Comparison of ENCODE assay signal across 20 cellular contexts in the genomic region with DNA sequence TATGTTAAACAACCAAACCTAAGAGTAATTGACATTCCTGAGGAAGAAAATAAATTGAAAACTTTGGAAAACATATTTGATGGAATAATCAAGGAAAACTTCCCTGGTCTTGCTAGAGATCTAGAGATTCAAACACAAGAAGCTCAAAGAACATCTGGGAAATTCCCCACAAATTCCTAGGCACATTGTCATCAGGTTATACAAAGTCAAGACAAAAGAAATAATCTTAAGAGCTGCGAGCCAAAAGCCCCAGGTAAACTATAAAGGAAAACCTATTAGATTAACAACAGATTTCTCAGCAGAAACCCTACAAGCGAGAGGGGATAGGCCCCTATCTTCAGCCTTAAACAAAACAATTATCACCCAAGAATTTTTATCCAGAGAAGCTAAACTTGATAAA.
DNase-seq lines count a peak whose midpoint lies in the region; ATAC-seq, FAIRE-seq and TF ChIP-seq lines count a peak whose summit lies in the region.
"Had no signal": no experiment of that assay in that cellular context is flagged by ENCODE, and none has a peak within 500 bp of the region (broad histone marks: within the 10 kb centered on the region; RNA-seq: fewer than 3 reads in every experiment).

No MANE protein-coding gene starts in this region.

- POLR2A ChIA-PET in MCF 10A (lab: Yijun Ruan, JAX) (interaction anchor here (0.7 kb wide), 1 partner anchor 10 kb away, joined by 4 read pairs; no protein-coding TSS in a partner anchor), H1 (lab: Charles Lee; ENCODE audit: partially characterized antibody) (no interaction called here)

- DNase-seq in MCF 10A (ENCODE audit: unreplicated experiment) = peak; percentile 3
- no peak for DNase-seq in breast epithelium (ENCODE audit: low spot score in 2 of 2)
- DNase-seq in H1 (ENCODE audit: low read depth in 1 of 2, low spot score in 2 of 2) = peak in 1 of 2 experiments; percentile 25
- peak; percentile 79 for DNase-seq in mesendoderm
- no peak for DNase-seq in HAP-1 (ENCODE audit: low spot score in 2 of 2)
- DNase-seq in NCI-H345 (lab: John Stamatoyannopoulos, UW) = no peak
- DNase-seq: AML-193; Calu3; CD4-positive, alpha-beta memory T cell; DMS79 treated with DMSO at 0.1 percent for 48 hours; GM23248; HCEC 1CT; KG1 had no signal

- H3K79me1 ChIP-seq in H1 (ENCODE audit: low read depth, low read length) = no peaks in the 10 kb centered on the region
- no peaks in the 10 kb centered on the region for H3K79me1 ChIP-seq in mesendoderm (ENCODE audit: low read length)

- H3K27me3 ChIP-seq in breast epithelium (no peaks in the 10 kb centered on the region), H1 (replicated peaks in 1 of 4; ENCODE audit: control insufficient read depth in 3 of 4, extremely low read depth in 1 of 4, insufficient read depth in 3 of 4, low read length in 3 of 4) (no peaks in the 10 kb centered on the region), mesendoderm (ENCODE audit: insufficient read depth, low read length, poor library complexity) (no peaks in the 10 kb centered on the region), HAP-1 (ENCODE audit: low read depth) (no peaks in the 10 kb centered on the region)

- H3K4ac ChIP-seq in H1 (replicated peaks; ENCODE audit: insufficient read length, low read depth, low read length) = no peak overlapping the region
- H3K4ac ChIP-seq in mesendoderm (ENCODE audit: low read depth, low read length) = no peak overlapping the region

- H3K27ac ChIP-seq in breast epithelium = no peak overlapping the region
- H3K27ac ChIP-seq in H1 (ENCODE audit: low read depth, low read length) = no peak overlapping the region
- no peak overlapping the region for H3K27ac ChIP-seq in mesendoderm (ENCODE audit: low read depth, low read length)
- H3K27ac ChIP-seq: 22Rv1, A549, C4-2B, GM23248, HL-60 had no signal

- BruUV-seq in MCF 10A (replicated peaks; lab: Mats Ljungman, UMichigan) = no TSS peak

- H2BK20ac ChIP-seq in H1 (ENCODE audit: low read length) = no peak overlapping the region

- TF ChIP-seq RAD21 in H1 (IDR thresholded peaks at IDR 0.05 in 1 of 2, conservative IDR thresholded peaks at IDR 0.05 in 1 of 2; ENCODE audit: low read depth in 2 of 2, low read length in 2 of 2) = no peak

- H3K23ac ChIP-seq in H1 (ENCODE audit: insufficient read length) (no peak overlapping the region), mesendoderm (ENCODE audit: low read length) (no peak overlapping the region)

- no peak overlapping the region for H4K5ac ChIP-seq in H1 (ENCODE audit: insufficient read length, low read depth, low read length)
- H4K5ac ChIP-seq in mesendoderm (ENCODE audit: low read length) = no peak overlapping the region

- no peak overlapping the region for H2BK15ac ChIP-seq in H1 (ENCODE audit: low read length)
- no peak overlapping the region for H2BK15ac ChIP-seq in mesendoderm (replicated peaks; ENCODE audit: low read depth)

- H3K4me1 ChIP-seq in breast epithelium (no peaks in the 10 kb centered on the region), H1 (replicated peaks in 1 of 4; ENCODE audit: control insufficient read depth in 3 of 4, insufficient read depth in 4 of 4, low read length in 3 of 4) (peaks cover 0 to 4% (median under 1%) of the 10 kb centered on the region in 4 experiments; a peak in 2 of 7 replicates), mesendoderm (ENCODE audit: control insufficient read depth, low read depth, low read length) (no peaks in the 10 kb centered on the region), HAP-1 (no peaks in the 10 kb centered on the region)
- H3K4me1 ChIP-seq: A549 had no signal

- H3K27ac Mint-ChIP-seq in MCF 10A (ENCODE audit: low read depth, unreplicated experiment) = no peak overlapping the region

- no peaks in the 10 kb centered on the region for H3K27me3 Mint-ChIP-seq in MCF 10A (ENCODE audit: insufficient read depth, unreplicated experiment)
- H3K27me3 Mint-ChIP-seq: CD4-positive, alpha-beta memory T cell had no signal

- WGBS in H1 (ENCODE audit: extremely low coverage in 1 of 2, insufficient coverage in 1 of 2, insufficient read length in 1 of 2, insufficient replicate concordance in 2 of 2, low coverage in 1 of 2, low lambda C conversion rate in 2 of 2, missing lambda C conversion rate in 1 of 2), 2 experiments = 46% methylated on average over 2 of the region's 2 CpGs; no CpG with 5 or more reads in 1 of the 2 experiments
- no CpG with 5 or more reads among the region's 2 CpGs for WGBS in mesendoderm (ENCODE audit: extremely low coverage, insufficient coverage, low lambda C conversion rate)

- H2AFZ ChIP-seq in H1 (ENCODE audit: low read length) = no peak overlapping the region
- H2AFZ ChIP-seq: GM23248 had no signal

- TF ChIP-seq POLR2A in breast epithelium (IDR thresholded peaks at IDR 0.05) (no peak), H1 (IDR thresholded peaks at IDR 0.05; ENCODE audit: control extremely low read depth in 1 of 2, low read depth in 2 of 2, low read length in 2 of 2) (no peak)

- no peak for FAIRE-seq in H1 (lab: Jason Lieb, UNC)
- FAIRE-seq: A549, GM12878, GM19239 had no signal

- no peak overlapping the region for H2BK120ac ChIP-seq in H1 (replicated peaks; ENCODE audit: low read depth, low read length)
- H2BK120ac ChIP-seq in mesendoderm (ENCODE audit: low read depth, low read length) = no peak overlapping the region

- H3K4me1 Mint-ChIP-seq in MCF 10A (ENCODE audit: insufficient read depth, unreplicated experiment) = peaks cover 15% of the 10 kb centered on the region
- H3K4me1 Mint-ChIP-seq: CD4-positive, alpha-beta memory T cell had no signal

- H3K56ac ChIP-seq in H1 (replicated peaks; ENCODE audit: insufficient read length, low read depth, low read length) (no peak overlapping the region), mesendoderm (ENCODE audit: low read length) (no peak overlapping the region)

- H3K23me2 ChIP-seq in H1 (ENCODE audit: low read depth, low read length) = no peaks in the 10 kb centered on the region

- H3K36me3 Mint-ChIP-seq in MCF 10A (ENCODE audit: insufficient read depth, unreplicated experiment) = no peaks in the 10 kb centered on the region
- H3K36me3 Mint-ChIP-seq: CD4-positive, alpha-beta memory T cell had no signal

- H4K20me1 ChIP-seq in H1 (replicated peaks in 1 of 2; ENCODE audit: control insufficient read depth in 1 of 2, insufficient read depth in 2 of 2, low read length in 2 of 2) = no peaks in the 10 kb centered on the region

- CTCF ChIA-PET in MCF 10A (lab: Yijun Ruan, JAX) (interaction anchor here (0.7 kb wide), 1 partner anchor 739 kb away, joined by 3 read pairs; no protein-coding TSS in a partner anchor), H1 (lab: Charles Lee; ENCODE audit: partially characterized antibody) (interaction anchor here (0.6 to 1.5 kb wide), 3 partner anchors 130 to 766 kb away, joined by 3 to 5 read pairs (median 3); no protein-coding TSS in a partner anchor)

- no peak overlapping the region for H2AK5ac ChIP-seq in H1 (ENCODE audit: low read depth, low read length)
- H2AK5ac ChIP-seq in mesendoderm (ENCODE audit: low read length) = no peak overlapping the region

- no peak overlapping the region for H3K9ac ChIP-seq in H1 (replicated peaks in 1 of 4; ENCODE audit: extremely low read depth in 1 of 4, low read depth in 3 of 4, low read length in 3 of 4)
- no peak overlapping the region for H3K9ac ChIP-seq in mesendoderm (ENCODE audit: low read length)
- H3K9ac ChIP-seq: GM23248 had no signal

- H3K36me3 ChIP-seq in breast epithelium (no peaks in the 10 kb centered on the region), H1 (ENCODE audit: control insufficient read depth in 2 of 4, insufficient read depth in 4 of 4, low read length in 3 of 4) (peaks cover 0 to 2% (median 0%) of the 10 kb centered on the region in 4 experiments; a peak in 1 of 8 replicates), mesendoderm (ENCODE audit: control insufficient read depth, insufficient read depth, low read length) (no peaks in the 10 kb centered on the region), HAP-1 (replicated peaks) (no peaks in the 10 kb centered on the region)

- intact Hi-C loops in MCF 10A (cut with micrococcal nuclease) = no loop called here
- intact Hi-C loops in breast epithelium (cut with DNase I; ENCODE audit: low total_unique reads) = no loop called here

- no peak overlapping the region for H3K4me3 ChIP-seq in breast epithelium
- no peak overlapping the region; a peak in 1 of 8 replicates for H3K4me3 ChIP-seq in H1 (ENCODE audit: extremely low read depth in 1 of 4, insufficient read depth in 2 of 4, low read depth in 3 of 4, low read length in 4 of 4)
- H3K4me3 ChIP-seq in mesendoderm (ENCODE audit: low read length) = no peak overlapping the region
- H3K4me3 ChIP-seq in HAP-1 = no peak overlapping the region
- H3K4me3 ChIP-seq: A549, GM12878, GM23248 had no signal

- H3K4me3 Mint-ChIP-seq in MCF 10A (ENCODE audit: unreplicated experiment) = no peak overlapping the region
- H3K4me3 Mint-ChIP-seq: CD4-positive, alpha-beta memory T cell had no signal

- H3K79me2 ChIP-seq in H1 (ENCODE audit: control insufficient read depth in 1 of 2, insufficient read depth in 2 of 2, low read length in 2 of 2) = no peaks in the 10 kb centered on the region
- no peaks in the 10 kb centered on the region for H3K79me2 ChIP-seq in mesendoderm (ENCODE audit: control insufficient read depth, insufficient read depth, low read length)

- H2BK12ac ChIP-seq in H1 (ENCODE audit: low read depth, low read length) = no peak overlapping the region

- H3K18ac ChIP-seq in H1 (ENCODE audit: extremely low read depth, low read length) (no peak overlapping the region), mesendoderm (ENCODE audit: low read length) (no peak overlapping the region)

- H4K91ac ChIP-seq in H1 (replicated peaks; ENCODE audit: insufficient read length, low read length) = no peak overlapping the region

- H2BK5ac ChIP-seq in H1 (ENCODE audit: low read depth, low read length) (no peak overlapping the region), mesendoderm (ENCODE audit: low read length) (no peak overlapping the region)

- H3K4me2 ChIP-seq in H1 (ENCODE audit: insufficient read depth in 1 of 2, low read depth in 2 of 2, low read length in 2 of 2) (no peak overlapping the region), mesendoderm (ENCODE audit: low read length) (no peak overlapping the region)
- H3K4me2 ChIP-seq: A549 had no signal

- no peak for TF ChIP-seq CTCF in MCF 10A (IDR thresholded peaks at IDR 0.05; ENCODE audit: unreplicated experiment)
- TF ChIP-seq CTCF in breast epithelium (IDR thresholded peaks at IDR 0.05) = no peak
- TF ChIP-seq CTCF in H1 (IDR thresholded peaks at IDR 0.05; ENCODE audit: control extremely low read depth in 1 of 3, insufficient read depth in 1 of 3, low read depth in 1 of 3, low read length in 3 of 3) = no peak

- ATAC-seq in HG03432 (IDR thresholded peaks at IDR 0.05; ENCODE audit: unreplicated experiment) = no peak
- ATAC-seq: A549, GM12878 had no signal

- peaks cover 0 to 13% of the 10 kb centered on the region in 2 donors for H3K9me3 ChIP-seq in breast epithelium
- H3K9me3 ChIP-seq in H1 (ENCODE audit: insufficient read depth in 2 of 2, low read depth in 1 of 2, low read length in 1 of 2) = peaks cover 0 to 11% of the 10 kb centered on the region in 2 experiments; a peak in 1 of 4 replicates
- H3K9me3 ChIP-seq in HAP-1 = no peaks in the 10 kb centered on the region
- H3K9me3 ChIP-seq: A549 had no signal

- peak in 1 of 2 experiments; percentile 61; a peak in 1 of 3 replicates for TF ChIP-seq EP300 in H1 (IDR thresholded peaks at IDR 0.05; ENCODE audit: borderline replicate concordance in 1 of 2, low read depth in 2 of 2, low read length in 2 of 2)

- H3K9me3 Mint-ChIP-seq in MCF 10A (ENCODE audit: unreplicated experiment) = no peaks in the 10 kb centered on the region

- H3K14ac ChIP-seq in H1 (ENCODE audit: insufficient read length) = no peak overlapping the region

- in situ Hi-C loops in HAP-1 (cut with MboI; ENCODE audit: low sequenced_read_pairs) = no loop called here

- no peak overlapping the region for H4K8ac ChIP-seq in H1 (ENCODE audit: extremely low read depth, insufficient read depth, low read length)
- H4K8ac ChIP-seq in mesendoderm (ENCODE audit: low read depth, low read length) = no peak overlapping the region

Comparison
In these comparisons a context has a peak if more than half of its experiments do, and no peak if none do; other contexts are left out.
1. DNase-seq: peak in MCF 10A (single experiment) and mesendoderm (single experiment); none in breast epithelium (0 of 2), HAP-1 (0 of 2) and NCI-H345 (single experiment).